Comparison of ENCODE assay signal across 3 cellular contexts in genomic region chr11:68632375-68632774, GRCh38. TPM values are rescaled to one million over a fixed set of nuclear protein-coding genes. Genes with fewer than 3 reads are reported as not detected.
"Had no signal": no experiment of that assay in that cellular context is flagged by ENCODE, and none has a peak within 500 bp of the region (broad histone marks: within the 10 kb centered on the region; RNA-seq: fewer than 3 reads in every experiment).

No MANE protein-coding gene starts in this region.

RNA-seq across cellular contexts. Expression of gene GAL, which starts 52.0 kb away (rescaled TPM):
- total RNA-seq: M059J, Right ventricle myocardium superior, SJSA1 had no signal
